Comparison of ENCODE assay signal across 1 cellular context in genomic region chr15:88913017-88913849, GRCh38.
TF ChIP-seq lines count a peak whose summit lies in the region.

Gene MFGE8, minus strand, starts transcription at chr15:88913379. Its CDS starts 60 bp downstream, at chr15:88913319.

TF ChIP-seq in HCT116, 20 proteins besides CTCF, POLR2A, EP300 and RAD21 (continued from another document):
- TF ChIP-seq REST (IDR thresholded peaks at IDR 0.05; ENCODE audit: low read depth), result no peak
